15 cellular contexts compared by ENCODE assay signal in the genomic region with DNA sequence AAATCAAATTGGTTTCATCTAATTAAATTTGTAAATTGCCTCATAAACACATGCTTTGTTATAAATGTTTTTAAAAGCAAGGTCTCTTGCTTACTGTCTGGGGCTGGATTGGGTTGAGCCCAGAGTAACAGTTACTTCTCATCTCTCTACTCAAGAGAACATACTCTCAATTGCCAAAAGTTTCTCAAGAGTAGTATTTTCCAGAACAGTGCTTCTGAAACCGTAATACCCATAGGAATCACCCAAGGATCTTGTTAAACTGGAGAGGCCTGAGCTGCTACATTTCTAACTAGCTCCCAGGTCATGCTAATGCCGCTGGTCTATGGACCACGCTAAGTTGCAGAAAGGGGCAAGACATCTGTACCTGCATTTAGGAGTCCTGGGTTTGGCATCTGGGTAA.
DNase-seq lines count a peak whose midpoint lies in the region; ATAC-seq and TF ChIP-seq lines count a peak whose summit lies in the region.
"Had no signal": no experiment of that assay in that cellular context is flagged by ENCODE, and none has a peak within 500 bp of the region (broad histone marks: within the 10 kb centered on the region; RNA-seq: fewer than 3 reads in every experiment).

No MANE protein-coding gene starts in this region.

- H4K20me1 ChIP-seq in GM23248 (ENCODE audit: insufficient read depth), result no peaks in the 10 kb centered on the region

- H3K36me3 ChIP-seq in heart left ventricle (no peaks in the 10 kb centered on the region), left ventricle myocardium inferior (no peaks in the 10 kb centered on the region), Caco-2 (ENCODE audit: control insufficient read depth, insufficient read depth, low read length) (no peaks in the 10 kb centered on the region), GM23248 (ENCODE audit: low read depth) (no peaks in the 10 kb centered on the region)
- H3K36me3 ChIP-seq: BE2C, HAP-1 had no signal

- H3K9ac ChIP-seq in GM23248, result no peak overlapping the region

- H3K4me1 Mint-ChIP-seq in T-helper 17 cell (no peaks in the 10 kb centered on the region), Caco-2 (ENCODE audit: low read depth, unreplicated experiment) (no peaks in the 10 kb centered on the region)
- H3K4me1 Mint-ChIP-seq: CD4-positive, CD25-positive, alpha-beta regulatory T cell had no signal

- H3K79me2 ChIP-seq in GM23248 (ENCODE audit: insufficient read depth), result no peaks in the 10 kb centered on the region

- TF ChIP-seq CTCF in heart left ventricle (IDR thresholded peaks at IDR 0.05) (no peak), left ventricle myocardium inferior (IDR thresholded peaks at IDR 0.05; ENCODE audit: borderline replicate concordance) (no peak), Caco-2 (IDR thresholded peaks at IDR 0.05; ENCODE audit: insufficient read depth in 1 of 2, low read depth in 1 of 2, low read length in 1 of 2, severe bottlenecking in 1 of 2, unreplicated experiment in 1 of 2) (no peak)

- in situ Hi-C loops in GM23248 (cut with MboI), result no loop called here

- no peak overlapping the region for H3K27ac Mint-ChIP-seq in T-helper 17 cell
- H3K27ac Mint-ChIP-seq in Caco-2 (ENCODE audit: unreplicated experiment), result no peak overlapping the region
- H3K27ac Mint-ChIP-seq: CD4-positive, CD25-positive, alpha-beta regulatory T cell had no signal

- ATAC-seq in heart left ventricle (peak; percentile 57 to 74 (median 67)), sciatic nerve (peak; percentile 61), T-helper 17 cell (no peak)
- ATAC-seq: GM12878 had no signal

- no peak overlapping the region for H2AFZ ChIP-seq in GM23248

- intact Hi-C loops in heart left ventricle (cut with DNase I) (no loop called here), left ventricle myocardium inferior (cut with micrococcal nuclease) (no loop called here), sciatic nerve (cut with DNase I) (no loop called here), Caco-2 (cut with micrococcal nuclease; ENCODE audit: unreplicated experiment) (no loop called here)

- peaks cover 0 to 10% (median 0%) of the 10 kb centered on the region in 12 donors for H3K4me1 ChIP-seq in heart left ventricle
- H3K4me1 ChIP-seq in left ventricle myocardium inferior, result peaks cover 9% of the 10 kb centered on the region
- no peaks in the 10 kb centered on the region for H3K4me1 ChIP-seq in Caco-2
- no peaks in the 10 kb centered on the region for H3K4me1 ChIP-seq in GM23248 (ENCODE audit: insufficient read depth)
- H3K4me1 ChIP-seq: BE2C, HAP-1 had no signal

- TF ChIP-seq POLR2A in heart left ventricle (IDR thresholded peaks at IDR 0.05), result no peak

- H3K4me3 ChIP-seq in heart left ventricle, result no peak overlapping the region
- H3K4me3 ChIP-seq in left ventricle myocardium inferior, result no peak overlapping the region
- H3K4me3 ChIP-seq in Caco-2 (ENCODE audit: low read depth, low read length), result no peak overlapping the region
- H3K4me3 ChIP-seq in GM23248, result no peak overlapping the region
- H3K4me3 ChIP-seq: GM12878, HAP-1 had no signal

- 62 to 76% (median 74%) methylated on average over 3 of the region's 3 CpGs for WGBS in heart left ventricle, 4 donors
- WGBS in GM23248 (ENCODE audit: low coverage in 1 of 2, low lambda C conversion rate in 2 of 2, missing lambda C conversion rate in 2 of 2), 2 experiments, result 13 to 30% methylated on average over 3 of the region's 3 CpGs

- CTCF ChIA-PET in Caco-2 (lab: Charles Lee), result no interaction called here

- H3K4me2 ChIP-seq in GM23248 (ENCODE audit: unreplicated experiment), result no peak overlapping the region

- no peak overlapping the region for H3K27ac ChIP-seq in heart left ventricle
- peak overlapping the region; percentile 36 for H3K27ac ChIP-seq in left ventricle myocardium inferior (replicated peaks)
- no peak overlapping the region for H3K27ac ChIP-seq in GM23248

- H3K27me3 Mint-ChIP-seq in T-helper 17 cell, result no peaks in the 10 kb centered on the region
- H3K27me3 Mint-ChIP-seq in Caco-2 (ENCODE audit: insufficient read depth, unreplicated experiment), result peaks cover 12% of the 10 kb centered on the region
- H3K27me3 Mint-ChIP-seq: CD4-positive, CD25-positive, alpha-beta regulatory T cell had no signal

- H3K9me3 Mint-ChIP-seq in Caco-2 (ENCODE audit: unreplicated experiment), result no peaks in the 10 kb centered on the region
- H3K9me3 Mint-ChIP-seq: CD4-positive, CD25-positive, alpha-beta regulatory T cell had no signal

- POLR2A ChIA-PET in Caco-2 (lab: Charles Lee), result no interaction called here

- H3K36me3 Mint-ChIP-seq in T-helper 17 cell (ENCODE audit: low read depth), result no peaks in the 10 kb centered on the region
- H3K36me3 Mint-ChIP-seq in Caco-2 (ENCODE audit: insufficient read depth, unreplicated experiment), result no peaks in the 10 kb centered on the region
- H3K36me3 Mint-ChIP-seq: CD4-positive, CD25-positive, alpha-beta regulatory T cell had no signal

- H3K9me3 ChIP-seq in heart left ventricle (no peaks in the 10 kb centered on the region), left ventricle myocardium inferior (replicated peaks) (no peaks in the 10 kb centered on the region), T-helper 17 cell (ENCODE audit: control insufficient read depth, low read length, poor library complexity, severe bottlenecking) (no peaks in the 10 kb centered on the region), Caco-2 (no peaks in the 10 kb centered on the region), GM23248 (ENCODE audit: low read depth) (no peaks in the 10 kb centered on the region)
- H3K9me3 ChIP-seq: BE2C, HAP-1 had no signal

- H3K27me3 ChIP-seq in heart left ventricle (no peaks in the 10 kb centered on the region), left ventricle myocardium inferior (ENCODE audit: low read depth) (no peaks in the 10 kb centered on the region), Caco-2 (replicated peaks; ENCODE audit: control insufficient read depth, insufficient read depth, low read length) (no peaks in the 10 kb centered on the region), GM23248 (replicated peaks; ENCODE audit: insufficient read depth) (no peaks in the 10 kb centered on the region)
- H3K27me3 ChIP-seq: BE2C had no signal

- no TSS peak for BruUV-seq in Caco-2 (replicated peaks; lab: Mats Ljungman, UMichigan)

- H3K4me3 Mint-ChIP-seq in T-helper 17 cell (no peak overlapping the region), Caco-2 (ENCODE audit: unreplicated experiment) (no peak overlapping the region)
- H3K4me3 Mint-ChIP-seq: CD4-positive, CD25-positive, alpha-beta regulatory T cell had no signal

- no peaks in the 10 kb centered on the region for H3K9me2 ChIP-seq in GM23248 (ENCODE audit: insufficient read depth)

- H3F3A ChIP-seq in GM23248 (ENCODE audit: insufficient read depth), result no peaks in the 10 kb centered on the region

- no peak for DNase-seq in heart left ventricle
- DNase-seq in left ventricle myocardium inferior, result no peak
- DNase-seq in sciatic nerve (ENCODE audit: low spot score), result no peak
- no peak for DNase-seq in inferior parietal cortex (ENCODE audit: extremely low spot score)
- no peak for DNase-seq in T-helper 17 cell
- DNase-seq in Caco-2, result no peak
- DNase-seq in GM23248, result no peak
- DNase-seq: ACHN; BE2C; C1 segment of cervical spinal cord; Calu3; CD4-positive, CD25-positive, alpha-beta regulatory T cell; DMS79 treated with DMSO at 0.1 percent for 48 hours had no signal
